8 cellular contexts compared by ENCODE assay signal in genomic region chr14:20684662-20685456, GRCh38. TPM values are rescaled to one million over a fixed set of nuclear protein-coding genes. Genes with fewer than 3 reads are reported as not detected.
DNase-seq lines count a peak whose midpoint lies in the region; ATAC-seq and TF ChIP-seq lines count a peak whose summit lies in the region.

No MANE protein-coding gene starts in this region.

- peak; percentile 8 to 33 (median 17) for ATAC-seq in right lobe of liver
- ATAC-seq in upper lobe of left lung (ENCODE audit: low FRiP score in 2 of 2), result peak in 1 of 2 donors; percentile 31
- ATAC-seq in GM21367 (IDR thresholded peaks at IDR 0.05; ENCODE audit: unreplicated experiment), result no peak

- in situ Hi-C loops in brain microvascular endothelial cell (cut with HindIII; ENCODE audit: low pct_ligation_motif_present, low sequenced_read_pairs), result no loop called here

- H3K36me3 ChIP-seq in HUES48 (ENCODE audit: control insufficient read depth, insufficient read depth, low read length) (no peaks in the 10 kb centered on the region), brain microvascular endothelial cell (replicated peaks) (no peaks in the 10 kb centered on the region), right lobe of liver (no peaks in the 10 kb centered on the region), upper lobe of left lung (no peaks in the 10 kb centered on the region)

- H3K27ac ChIP-seq in HUES48 (ENCODE audit: low read depth, low read length), result peak overlapping the region; percentile 87
- H3K27ac ChIP-seq in brain microvascular endothelial cell, result peak overlapping the region; percentile 98
- H3K27ac ChIP-seq in right lobe of liver, result peak overlapping the region; percentile 96 to 100 (median 99)
- peak overlapping the region; percentile 98 to 100 (median 99) for H3K27ac ChIP-seq in upper lobe of left lung

- H3K4me1 ChIP-seq in HUES48 (ENCODE audit: control insufficient read depth, insufficient read depth, low read length), result peaks cover 14% of the 10 kb centered on the region
- peaks cover 0 to 38% (median 6%) of the 10 kb centered on the region in 4 donors for H3K4me1 ChIP-seq in right lobe of liver
- peaks cover 29 to 58% (median 41%) of the 10 kb centered on the region in 4 donors for H3K4me1 ChIP-seq in upper lobe of left lung

- H3K4me3 ChIP-seq in AG10803 (ENCODE audit: low read length) (peak overlapping the region; percentile 93), HUES48 (ENCODE audit: low read depth, low read length) (peak overlapping the region; percentile 91), brain microvascular endothelial cell (ENCODE audit: low read depth, low read length) (peak overlapping the region; percentile 88), right lobe of liver (peak overlapping the region; percentile 71 to 80 (median 71)), upper lobe of left lung (peak overlapping the region; percentile 42 to 81 (median 72))

- H3K27me3 ChIP-seq in HUES48 (ENCODE audit: control insufficient read depth, insufficient read depth, low read length) (no peaks in the 10 kb centered on the region), brain microvascular endothelial cell (replicated peaks) (no peaks in the 10 kb centered on the region), right lobe of liver (no peaks in the 10 kb centered on the region), upper lobe of left lung (no peaks in the 10 kb centered on the region)

- H3K9ac ChIP-seq in HUES48 (ENCODE audit: low read depth, low read length), result peak overlapping the region; percentile 54

- TF ChIP-seq POLR2A in right lobe of liver (IDR thresholded peaks at IDR 0.05), result no peak
- TF ChIP-seq POLR2A in upper lobe of left lung (IDR thresholded peaks at IDR 0.05), result no peak

- H3K9me3 ChIP-seq in HUES48 (ENCODE audit: control insufficient read depth, insufficient read depth, low read length) (no peaks in the 10 kb centered on the region), right lobe of liver (no peaks in the 10 kb centered on the region), upper lobe of left lung (no peaks in the 10 kb centered on the region)

- intact Hi-C loops in right lobe of liver (cut with DNase I), result loop anchor here (10.0 kb wide), 2 partner anchors 70 to 360 kb away; no protein-coding TSS in a partner anchor

- TF ChIP-seq CTCF in AG10803 (conservative IDR thresholded peaks at IDR 0.05; ENCODE audit: low read length), result no peak
- TF ChIP-seq CTCF in brain microvascular endothelial cell (IDR thresholded peaks at IDR 0.05; ENCODE audit: low read depth, low read length, missing control alignments), result no peak
- no peak for TF ChIP-seq CTCF in right lobe of liver (IDR thresholded peaks at IDR 0.05)
- no peak for TF ChIP-seq CTCF in upper lobe of left lung (IDR thresholded peaks at IDR 0.05)

- 5% methylated on average over 22 of the region's 22 CpGs for WGBS in right lobe of liver (ENCODE audit: insufficient coverage, low coverage, low lambda C conversion rate, missing lambda C conversion rate)
- 23 to 25% methylated on average over 20 to 22 of the region's 22 CpGs for WGBS in upper lobe of left lung, 2 donors

- DNase-seq in AG10803 (ENCODE audit: low read depth) (peak; percentile 69), brain microvascular endothelial cell (peak; percentile 38), right lobe of liver (peak in 2 of 3 donors; percentile 40 to 85), upper lobe of left lung (peak in 1 of 2 donors; percentile 60), mesenteric fat pad (ENCODE audit: low spot score) (no peak), NCI-H2227 treated with DMSO at 0.1 percent for 48 hours (lab: John Stamatoyannopoulos, UW) (no peak)

- no peak for TF ChIP-seq EP300 in upper lobe of left lung (IDR thresholded peaks at IDR 0.05)

RNA-seq across cellular contexts. Expression of gene RNASE4, which starts 0.5 kb away (rescaled TPM):
- 100 to 1,000 TPM; 129 to 175 (median 151) TPM for total RNA-seq in right lobe of liver
- total RNA-seq in upper lobe of left lung, result 100 to 1,000 TPM in 1 of 6 donors, 10 to 100 TPM in 5; 14.7 to 108 (median 26.7) TPM
- total RNA-seq in mesenteric fat pad, result 67.0 TPM

RNA-seq across cellular contexts. Expression of gene ANG, which starts 3.7 kb away (rescaled TPM):
- total RNA-seq in right lobe of liver (1,000 to 10,000 TPM in 1 of 6 experiments, 100 to 1,000 TPM in 5; 361 to 1,830 (median 780) TPM), upper lobe of left lung (10 to 100 TPM; 16.8 to 47.4 (median 29.5) TPM), mesenteric fat pad (38.9 TPM)

RNA-seq across cellular contexts. Expression of gene OR6S1, which starts 43.4 kb away (rescaled TPM):
- total RNA-seq in right lobe of liver, result not detected
- not detected for total RNA-seq in upper lobe of left lung
- not detected for total RNA-seq in mesenteric fat pad

Comparison
In these comparisons a context has a peak if more than half of its experiments do, and no peak if none do; other contexts are left out.
1. DNase-seq: peak in AG10803 (single experiment), brain microvascular endothelial cell (single experiment) and right lobe of liver (2 of 3); none in mesenteric fat pad (single experiment) and NCI-H2227 treated with DMSO at 0.1 percent for 48 hours (single experiment).
2. Peak in every context shown above with its lines, with median percentiles within 50 percentile points of each other: H3K4me3 ChIP-seq and H3K27ac ChIP-seq.